Comparison of ENCODE assay signal across 1 cellular context in genomic region chr20:3767434-3768341, GRCh38.
A peak's percentile ranks its signal among the peaks of the same experiment; 100 is the strongest.
TF ChIP-seq lines count a peak whose summit lies in the region.

ADISSP (minus strand) TSS chr20:3767753; CDS start chr20:3760100, 7,653 bp downstream.

TF ChIP-seq in HepG2, 621 proteins besides CTCF, POLR2A, EP300 and RAD21 (continues in another document):
- TF ChIP-seq RNF219 (CRISPR knock-in tag; IDR thresholded peaks at IDR 0.05) (no peak), ZNF367 (CRISPR knock-in tag; IDR thresholded peaks at IDR 0.05; ENCODE audit: borderline replicate concordance) (no peak), ZNF883 (CRISPR knock-in tag; IDR thresholded peaks at IDR 0.05; ENCODE audit: not compliant biosample characterization) (peak; percentile 95), HDAC1 (CRISPR knock-in tag; IDR thresholded peaks at IDR 0.05) (peak; percentile 89), NAIF1 (CRISPR knock-in tag; IDR thresholded peaks at IDR 0.05; ENCODE audit: borderline replicate concordance) (no peak), ZHX1 (CRISPR knock-in tag; IDR thresholded peaks at IDR 0.05; ENCODE audit: low read depth) (peak; percentile 79), CHD4 (IDR thresholded peaks at IDR 0.05; ENCODE audit: borderline replicate concordance, low read length) (no peak), CEBPB (IDR thresholded peaks at IDR 0.05; ENCODE audit: borderline replicate concordance, low read depth, low read length) (no peak), ONECUT2 (CRISPR knock-in tag; IDR thresholded peaks at IDR 0.05) (peak; percentile 36; the same call in 1 of the 2 replicates), ZFY (CRISPR knock-in tag; IDR thresholded peaks at IDR 0.05) (peak; percentile 96), ADNP (CRISPR knock-in tag; IDR thresholded peaks at IDR 0.05) (peak; percentile 95), MTF2 (CRISPR knock-in tag; IDR thresholded peaks at IDR 0.05; ENCODE audit: borderline replicate concordance) (0 out of 2 replicates have a peak, but pooled peaks have one; percentile 94), PAF1 (CRISPR knock-in tag; IDR thresholded peaks at IDR 0.05) (no peak), ZNF260 (CRISPR knock-in tag; IDR thresholded peaks at IDR 0.05; ENCODE audit: borderline replicate concordance, low read depth) (no peak), RXRB (CRISPR knock-in tag; IDR thresholded peaks at IDR 0.05; ENCODE audit: borderline replicate concordance) (peak; percentile 82; the same call in 1 of the 2 replicates), HNF1B (CRISPR knock-in tag; IDR thresholded peaks at IDR 0.05) (peak; percentile 88), ZNF749 (CRISPR knock-in tag; IDR thresholded peaks at IDR 0.05; ENCODE audit: borderline replicate concordance) (peak; percentile 99), ZNF263 (CRISPR knock-in tag; IDR thresholded peaks at IDR 0.05) (no peak; the same call in 1 of the 2 replicates), ZBTB10 (CRISPR knock-in tag; IDR thresholded peaks at IDR 0.05; ENCODE audit: borderline replicate concordance) (peak; percentile 88), DPF2 (CRISPR knock-in tag; IDR thresholded peaks at IDR 0.05; ENCODE audit: borderline replicate concordance, low read depth) (0 out of 2 replicates have a peak, but pooled peaks have one; percentile 63), SOX6 (IDR thresholded peaks at IDR 0.05) (no peak), SOX6 (CRISPR knock-in tag; IDR thresholded peaks at IDR 0.05) (peak; percentile 68), FIP1L1 (IDR thresholded peaks at IDR 0.05; ENCODE audit: borderline replicate concordance, insufficient read depth, low read depth, low read length) (no peak), CAMTA2 (CRISPR knock-in tag; IDR thresholded peaks at IDR 0.05; ENCODE audit: borderline replicate concordance) (0 out of 2 replicates have a peak, but pooled peaks have one; percentile 47), TERF1 (CRISPR knock-in tag; IDR thresholded peaks at IDR 0.05) (no peak; the same call in 1 of the 2 replicates), KLF16 (CRISPR knock-in tag; IDR thresholded peaks at IDR 0.05) (peak in 1 of 2 experiments; percentile 84; a peak in 2 of 4 replicates), GPN1 (CRISPR knock-in tag; IDR thresholded peaks at IDR 0.05; ENCODE audit: borderline replicate concordance) (no peak), NFKBIZ (CRISPR knock-in tag; IDR thresholded peaks at IDR 0.05) (no peak; the same call in none of the 2 replicates), CHCHD3 (CRISPR knock-in tag; IDR thresholded peaks at IDR 0.05) (peak; percentile 55; the same call in 1 of the 2 replicates), RBAK (CRISPR knock-in tag; IDR thresholded peaks at IDR 0.05) (no peak), ATM (IDR thresholded peaks at IDR 0.05; ENCODE audit: borderline replicate concordance) (no peak), TCF7L2 (IDR thresholded peaks at IDR 0.05; ENCODE audit: low read depth, low read length) (no peak), HOMEZ (CRISPR knock-in tag; IDR thresholded peaks at IDR 0.05; ENCODE audit: low read depth) (peak; percentile 60; the same call in 1 of the 2 replicates), SRF (IDR thresholded peaks at IDR 0.05; ENCODE audit: low read depth, low read length) (peak; percentile 17; the same call in 1 of the 2 replicates), SMARCC2 (IDR thresholded peaks at IDR 0.05) (no peak), EHMT2 (IDR thresholded peaks at IDR 0.05; ENCODE audit: borderline replicate concordance, low read depth, low read length) (no peak; the same call in 1 of the 2 replicates), MBNL3 (CRISPR knock-in tag; conservative IDR thresholded peaks at IDR 0.05) (no peak), SCMH1 (CRISPR knock-in tag; IDR thresholded peaks at IDR 0.05; ENCODE audit: borderline replicate concordance) (no peak), ZNF124 (CRISPR knock-in tag; IDR thresholded peaks at IDR 0.05) (peak; percentile 61; the same call in 1 of the 2 replicates), PHF8 (CRISPR knock-in tag; IDR thresholded peaks at IDR 0.05) (peak; percentile 87), SP2 (CRISPR knock-in tag; IDR thresholded peaks at IDR 0.05) (peak; percentile 85), ZNF460 (CRISPR knock-in tag; IDR thresholded peaks at IDR 0.05; ENCODE audit: borderline replicate concordance) (no peak), ZNF670 (CRISPR knock-in tag; IDR thresholded peaks at IDR 0.05; ENCODE audit: borderline replicate concordance) (peak; percentile 80; the same call in 1 of the 2 replicates), ZNF777 (CRISPR knock-in tag; IDR thresholded peaks at IDR 0.05) (peak; percentile 62), YEATS4 (CRISPR knock-in tag; IDR thresholded peaks at IDR 0.05; ENCODE audit: borderline replicate concordance) (peak; percentile 92), ZBTB20 (CRISPR knock-in tag; IDR thresholded peaks at IDR 0.05; ENCODE audit: borderline replicate concordance, low read depth) (peak; percentile 12)
- TF ChIP-seq, protein P1, sequence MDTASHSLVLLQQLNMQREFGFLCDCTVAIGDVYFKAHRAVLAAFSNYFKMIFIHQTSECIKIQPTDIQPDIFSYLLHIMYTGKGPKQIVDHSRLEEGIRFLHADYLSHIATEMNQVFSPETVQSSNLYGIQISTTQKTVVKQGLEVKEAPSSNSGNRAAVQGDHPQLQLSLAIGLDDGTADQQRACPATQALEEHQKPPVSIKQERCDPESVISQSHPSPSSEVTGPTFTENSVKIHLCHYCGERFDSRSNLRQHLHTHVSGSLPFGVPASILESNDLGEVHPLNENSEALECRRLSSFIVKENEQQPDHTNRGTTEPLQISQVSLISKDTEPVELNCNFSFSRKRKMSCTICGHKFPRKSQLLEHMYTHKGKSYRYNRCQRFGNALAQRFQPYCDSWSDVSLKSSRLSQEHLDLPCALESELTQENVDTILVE (CRISPR knock-in tag; IDR thresholded peaks at IDR 0.05) = no peak; the same call in 1 of the 2 replicates
- TF ChIP-seq, protein P2, sequence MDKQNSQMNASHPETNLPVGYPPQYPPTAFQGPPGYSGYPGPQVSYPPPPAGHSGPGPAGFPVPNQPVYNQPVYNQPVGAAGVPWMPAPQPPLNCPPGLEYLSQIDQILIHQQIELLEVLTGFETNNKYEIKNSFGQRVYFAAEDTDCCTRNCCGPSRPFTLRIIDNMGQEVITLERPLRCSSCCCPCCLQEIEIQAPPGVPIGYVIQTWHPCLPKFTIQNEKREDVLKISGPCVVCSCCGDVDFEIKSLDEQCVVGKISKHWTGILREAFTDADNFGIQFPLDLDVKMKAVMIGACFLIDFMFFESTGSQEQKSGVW (CRISPR knock-in tag; IDR thresholded peaks at IDR 0.05; ENCODE audit: borderline replicate concordance) = no peak
- TF ChIP-seq, protein P3, sequence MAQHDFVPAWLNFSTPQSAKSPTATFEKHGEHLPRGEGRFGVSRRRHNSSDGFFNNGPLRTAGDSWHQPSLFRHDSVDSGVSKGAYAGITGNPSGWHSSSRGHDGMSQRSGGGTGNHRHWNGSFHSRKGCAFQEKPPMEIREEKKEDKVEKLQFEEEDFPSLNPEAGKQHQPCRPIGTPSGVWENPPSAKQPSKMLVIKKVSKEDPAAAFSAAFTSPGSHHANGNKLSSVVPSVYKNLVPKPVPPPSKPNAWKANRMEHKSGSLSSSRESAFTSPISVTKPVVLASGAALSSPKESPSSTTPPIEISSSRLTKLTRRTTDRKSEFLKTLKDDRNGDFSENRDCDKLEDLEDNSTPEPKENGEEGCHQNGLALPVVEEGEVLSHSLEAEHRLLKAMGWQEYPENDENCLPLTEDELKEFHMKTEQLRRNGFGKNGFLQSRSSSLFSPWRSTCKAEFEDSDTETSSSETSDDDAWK (CRISPR knock-in tag; IDR thresholded peaks at IDR 0.05) = no peak
- TF ChIP-seq, protein P4, sequence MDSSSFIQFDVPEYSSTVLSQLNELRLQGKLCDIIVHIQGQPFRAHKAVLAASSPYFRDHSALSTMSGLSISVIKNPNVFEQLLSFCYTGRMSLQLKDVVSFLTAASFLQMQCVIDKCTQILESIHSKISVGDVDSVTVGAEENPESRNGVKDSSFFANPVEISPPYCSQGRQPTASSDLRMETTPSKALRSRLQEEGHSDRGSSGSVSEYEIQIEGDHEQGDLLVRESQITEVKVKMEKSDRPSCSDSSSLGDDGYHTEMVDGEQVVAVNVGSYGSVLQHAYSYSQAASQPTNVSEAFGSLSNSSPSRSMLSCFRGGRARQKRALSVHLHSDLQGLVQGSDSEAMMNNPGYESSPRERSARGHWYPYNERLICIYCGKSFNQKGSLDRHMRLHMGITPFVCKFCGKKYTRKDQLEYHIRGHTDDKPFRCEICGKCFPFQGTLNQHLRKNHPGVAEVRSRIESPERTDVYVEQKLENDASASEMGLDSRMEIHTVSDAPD (CRISPR knock-in tag; IDR thresholded peaks at IDR 0.05) = no peak; the same call in 1 of the 2 replicates
